Comparison of ENCODE assay signal across 8 cellular contexts in the genomic region with DNA sequence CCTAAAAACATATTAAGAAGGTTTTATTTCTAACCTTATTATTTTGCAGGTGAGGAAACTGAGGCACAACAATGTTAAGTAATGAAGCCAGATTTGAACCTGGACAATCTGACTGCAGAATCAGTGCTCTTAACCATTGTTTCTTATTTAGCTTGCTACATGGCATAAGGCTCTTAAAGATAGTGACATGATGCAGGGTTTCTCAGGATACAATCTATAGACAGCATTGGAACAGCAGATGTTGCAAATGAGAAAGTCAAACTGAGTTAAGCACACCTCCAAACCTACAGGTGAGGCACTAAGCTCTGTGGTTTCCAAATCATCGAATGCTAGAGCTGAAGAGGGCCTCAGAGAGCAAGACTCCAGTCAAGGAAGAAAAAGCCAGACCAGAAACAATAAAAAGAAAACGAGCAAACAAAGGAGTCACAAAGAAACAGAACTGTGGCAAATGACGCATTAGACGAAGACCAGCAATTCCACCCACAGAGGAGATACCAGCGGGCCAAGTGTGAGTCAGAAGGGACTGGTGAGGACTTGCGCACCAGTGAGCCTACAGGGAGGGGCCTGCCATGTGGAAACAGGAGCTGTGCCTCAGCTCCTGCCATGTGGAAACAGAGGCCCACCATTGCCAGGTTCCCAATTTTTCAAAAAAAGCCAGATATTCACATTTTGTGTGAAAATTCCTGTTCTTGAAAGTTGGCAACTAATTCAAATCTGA. TPM values are rescaled to one million over a fixed set of nuclear protein-coding genes. Genes with fewer than 3 reads are reported as not detected.
DNase-seq lines count a peak whose midpoint lies in the region; ATAC-seq and TF ChIP-seq lines count a peak whose summit lies in the region.

No MANE protein-coding gene starts in this region.

- no peaks in the 10 kb centered on the region for H3K27me3 Mint-ChIP-seq in CD8-positive, alpha-beta memory T cell
- no peaks in the 10 kb centered on the region for H3K27me3 Mint-ChIP-seq in WTC11 (ENCODE audit: low read depth)

- CTCF ChIA-PET in CD8-positive, alpha-beta memory T cell (lab: Charles Lee): interaction anchor here (0.7 to 1.5 kb wide), 4 partner anchors 13 to 39 kb away, joined by 3 to 5 read pairs (median 3); a partner anchor contains a TSS
- CTCF ChIA-PET in WTC11 (lab: Charles Lee): interaction anchor here (0.7 to 1.9 kb wide), 3 partner anchors 18 to 850 kb away, joined by 3 to 6 read pairs (median 3); no protein-coding TSS in a partner anchor

- peak; percentile 70 for TF ChIP-seq CTCF in foreskin keratinocyte (conservative IDR thresholded peaks at IDR 0.05)
- TF ChIP-seq CTCF in WTC11 (IDR thresholded peaks at IDR 0.05): no peak

- peak overlapping the region; percentile 1 to 77 (median 55) for H3K4me3 Mint-ChIP-seq in CD8-positive, alpha-beta memory T cell
- no peak overlapping the region for H3K4me3 Mint-ChIP-seq in WTC11

- H3K9ac ChIP-seq in Karpas-422 (ENCODE audit: low read length): no peak overlapping the region

- H3K4me3 ChIP-seq in CD8-positive, alpha-beta memory T cell (ENCODE audit: low read length): no peak overlapping the region
- no peak overlapping the region for H3K4me3 ChIP-seq in Karpas-422 (ENCODE audit: low read length)

- peak; percentile 57 for ATAC-seq in GM21526 (IDR thresholded peaks at IDR 0.05; ENCODE audit: low FRiP score, unreplicated experiment)
- ATAC-seq in foreskin keratinocyte: peak; percentile 96
- ATAC-seq in WTC11: no peak

- H3K9me3 Mint-ChIP-seq in CD8-positive, alpha-beta memory T cell: no peaks in the 10 kb centered on the region
- no peaks in the 10 kb centered on the region for H3K9me3 Mint-ChIP-seq in WTC11

- DNase-seq in CD8-positive, alpha-beta memory T cell: peak in 4 of 5 donors; percentile 53 to 87 (median 66)
- DNase-seq in KBM-7 (peak; percentile 32), foreskin keratinocyte (peak; percentile 98 to 99), WTC11 (ENCODE audit: low spot score) (no peak), Karpas-422 (no peak)
- peak; percentile 45 for DNase-seq in activated CD8-positive, alpha-beta memory T cell treated with anti-CD3 and anti-CD28 coated beads, Interleukin-2, amount 50 U/mL, for 1 hour (ENCODE audit: extremely low read depth)
- DNase-seq in stimulated activated CD4-positive, alpha-beta T cell treated with anti-CD3 and anti-CD28 coated beads, Interleukin-4, amount 100 ng/mL, for 4 hours: peak; percentile 57 to 75

- no peaks in the 10 kb centered on the region for H3K36me3 ChIP-seq in CD8-positive, alpha-beta memory T cell (ENCODE audit: insufficient read depth, low read length)
- H3K36me3 ChIP-seq in Karpas-422 (ENCODE audit: insufficient read depth, low read length): no peaks in the 10 kb centered on the region

- H3K4me1 ChIP-seq in CD8-positive, alpha-beta memory T cell (ENCODE audit: insufficient read depth, low read length): peaks cover 37% of the 10 kb centered on the region
- peaks cover 31% of the 10 kb centered on the region for H3K4me1 ChIP-seq in foreskin keratinocyte
- H3K4me1 ChIP-seq in Karpas-422 (ENCODE audit: low read length): peaks cover 4% of the 10 kb centered on the region

- peak overlapping the region; percentile 44 for H3K27ac ChIP-seq in CD8-positive, alpha-beta memory T cell (ENCODE audit: low read depth, low read length)
- peak overlapping the region; percentile 96 for H3K27ac ChIP-seq in foreskin keratinocyte
- no peak overlapping the region for H3K27ac ChIP-seq in Karpas-422 (ENCODE audit: low read length)

- peak overlapping the region; percentile 73 to 89 (median 88) for H3K27ac Mint-ChIP-seq in CD8-positive, alpha-beta memory T cell
- H3K27ac Mint-ChIP-seq in WTC11: no peak overlapping the region

- H4K20me1 ChIP-seq in Karpas-422 (ENCODE audit: insufficient read depth, low read depth, low read length): no peaks in the 10 kb centered on the region

- no peak overlapping the region for H3K4me2 ChIP-seq in Karpas-422 (ENCODE audit: low read depth, low read length, poor library complexity, severe bottlenecking)

- in situ Hi-C loops in KBM-7 (cut with MboI; ENCODE audit: low pct_unique_long_range_greater_than_20kb, low sequenced_read_pairs): no loop called here

- no peaks in the 10 kb centered on the region for H3K9me2 ChIP-seq in Karpas-422 (replicated peaks; ENCODE audit: insufficient read depth, low read length)

- H3K9me3 ChIP-seq in CD8-positive, alpha-beta memory T cell (ENCODE audit: low read length): no peaks in the 10 kb centered on the region
- no peaks in the 10 kb centered on the region for H3K9me3 ChIP-seq in Karpas-422 (ENCODE audit: low read length)

- H2AFZ ChIP-seq in Karpas-422 (ENCODE audit: low read length): no peak overlapping the region

- H3K79me2 ChIP-seq in Karpas-422 (ENCODE audit: low read length): no peaks in the 10 kb centered on the region

- H3K4me1 Mint-ChIP-seq in CD8-positive, alpha-beta memory T cell: peaks cover 75 to 94% (median 94%) of the 10 kb centered on the region in 3 donors
- peaks cover 11% of the 10 kb centered on the region for H3K4me1 Mint-ChIP-seq in WTC11

- H3K27me3 ChIP-seq in CD8-positive, alpha-beta memory T cell (ENCODE audit: insufficient read depth, low read length, poor library complexity, severe bottlenecking): no peaks in the 10 kb centered on the region
- H3K27me3 ChIP-seq in foreskin keratinocyte (no peaks in the 10 kb centered on the region), Karpas-422 (ENCODE audit: low read length) (no peaks in the 10 kb centered on the region)

- POLR2A ChIA-PET in CD8-positive, alpha-beta memory T cell (lab: Charles Lee): interaction anchor here (0.7 to 1.4 kb wide), 3 partner anchors 18 to 386 kb away, joined by 3 to 8 read pairs (median 6); no protein-coding TSS in a partner anchor
- POLR2A ChIA-PET in WTC11 (lab: Charles Lee): no interaction called here

- no peaks in the 10 kb centered on the region for H3K36me3 Mint-ChIP-seq in CD8-positive, alpha-beta memory T cell
- H3K36me3 Mint-ChIP-seq in WTC11: no peaks in the 10 kb centered on the region

TF ChIP-seq in WTC11, 78 proteins besides CTCF, POLR2A, EP300 and RAD21:
- TF ChIP-seq GRHL2 (CRISPR knock-in tag; IDR thresholded peaks at IDR 0.05; ENCODE audit: insufficient replicate concordance, severe bottlenecking) (no peak), FOXJ3 (CRISPR knock-in tag; IDR thresholded peaks at IDR 0.05; ENCODE audit: borderline replicate concordance) (no peak), NR1H2 (CRISPR knock-in tag; IDR thresholded peaks at IDR 0.05) (no peak), SMAD3 (CRISPR knock-in tag; IDR thresholded peaks at IDR 0.05; ENCODE audit: borderline replicate concordance) (no peak), ZNF232 (CRISPR knock-in tag; IDR thresholded peaks at IDR 0.05) (no peak), NR3C1 (CRISPR knock-in tag; conservative IDR thresholded peaks at IDR 0.05; ENCODE audit: low read depth) (no peak), MXD4 (CRISPR knock-in tag; IDR thresholded peaks at IDR 0.05; ENCODE audit: borderline replicate concordance) (no peak)

RNA-seq across cellular contexts. Expression of a gene that starts 14.4 kb away (rescaled TPM):
- total RNA-seq in CD8-positive, alpha-beta memory T cell: 10 to 100 TPM; 29.9 to 30.7 TPM
- polyA plus RNA-seq in CD8-positive, alpha-beta memory T cell: 49.1 TPM
- total RNA-seq in foreskin keratinocyte (14.4 and 14.5 TPM in 2 replicates), WTC11 (2021) (3.6 to 5.3 TPM (median 4.1 TPM) in 3 replicates)
- 13.4 and 13.6 TPM in 2 replicates for polyA plus RNA-seq in foreskin keratinocyte
- total RNA-seq in Karpas-422 (2014; rRNA removed; shearing (Covaris generic); ENCODE audit: low replicate concordance): 1.2 and 2.3 TPM in 2 replicates

Comparison
In these comparisons a context has a peak if more than half of its experiments do, and no peak if none do; other contexts are left out.
1. DNase-seq: peak in CD8-positive, alpha-beta memory T cell (4 of 5), KBM-7 (single experiment), activated CD8-positive, alpha-beta memory T cell treated with anti-CD3 and anti-CD28 coated beads, Interleukin-2, amount 50 U/mL, for 1 hour (single experiment), foreskin keratinocyte (2 of 2) and stimulated activated CD4-positive, alpha-beta T cell treated with anti-CD3 and anti-CD28 coated beads, Interleukin-4, amount 100 ng/mL, for 4 hours (2 of 2); none in WTC11 (single experiment) and Karpas-422 (single experiment).